8 cellular contexts compared by ENCODE assay signal in genomic region chr15:56918046-56918906, GRCh38. TPM values are rescaled to one million over a fixed set of nuclear protein-coding genes. Genes with fewer than 3 reads are reported as not detected.
A peak's percentile ranks its signal among the peaks of the same experiment; 100 is the strongest.
DNase-seq lines count a peak whose midpoint lies in the region; TF ChIP-seq lines count a peak whose summit lies in the region.

Gene TCF12 (plus strand): TSS chr15:56918644. CDS start chr15:56919914, 1,270 bp downstream.

- peaks cover 5% of the 10 kb centered on the region for H3K36me3 ChIP-seq in suprapubic skin

- POLR2A ChIA-PET in HEK293T (lab: Yijun Ruan, JAX), result interaction anchor here (1.3 to 1.4 kb wide), 2 partner anchors 17 to 31 kb away, joined by 3 to 24 read pairs; no protein-coding TSS in a partner anchor

- CTCF ChIA-PET in HEK293T (lab: Yijun Ruan, JAX), result interaction anchor here (0.6 to 1.2 kb wide), 4 partner anchors 20 to 354 kb away, joined by 3 to 4 read pairs (median 3); no protein-coding TSS in a partner anchor
- CTCF ChIA-PET in activated naive CD4-positive, alpha-beta T cell treated with anti-CD3 and anti-CD28 coated beads for 36 hours (lab: Charles Lee), result interaction anchor here (0.6 to 1.8 kb wide), 9 partner anchors 8 to 1630 kb away, joined by 3 to 8 read pairs (median 4); no protein-coding TSS in a partner anchor

- no peaks in the 10 kb centered on the region for H3K27me3 ChIP-seq in suprapubic skin

- H3K4me1 ChIP-seq in suprapubic skin, result peaks cover 40% of the 10 kb centered on the region

- peak within 1 kb of the TSS; percentile 100 for H3K27ac ChIP-seq in suprapubic skin

- H3K27ac Mint-ChIP-seq in activated naive CD4-positive, alpha-beta T cell treated with anti-CD3 and anti-CD28 coated beads for 36 hours, result peak within 1 kb of the TSS; percentile 93

- peak within 1 kb of the TSS; percentile 96 for H3K4me3 Mint-ChIP-seq in activated naive CD4-positive, alpha-beta T cell treated with anti-CD3 and anti-CD28 coated beads for 36 hours

- 0% methylated on average over 39 of the region's 93 CpGs for WGBS in suprapubic skin

- intact Hi-C loops in activated naive CD4-positive, alpha-beta T cell treated with anti-CD3 and anti-CD28 coated beads for 36 hours (cut with micrococcal nuclease), result loop anchor here (1.0 to 5.0 kb wide), 7 partner anchors 31 to 389 kb away; partner anchors contain the start of gene ZNF280D

- no peak for TF ChIP-seq EP300 in suprapubic skin (IDR thresholded peaks at IDR 0.05)

- H3K27me3 Mint-ChIP-seq in activated naive CD4-positive, alpha-beta T cell treated with anti-CD3 and anti-CD28 coated beads for 36 hours (ENCODE audit: low read depth), result no peaks in the 10 kb centered on the region

- in situ Hi-C loops in SK-MEL-5 (cut with HindIII; ENCODE audit: low pct_unique_long_range_greater_than_20kb, low sequenced_read_pairs), result no loop called here

- H3K4me3 ChIP-seq in suprapubic skin, result peak within 1 kb of the TSS; percentile 93

- H3K4me1 Mint-ChIP-seq in activated naive CD4-positive, alpha-beta T cell treated with anti-CD3 and anti-CD28 coated beads for 36 hours (ENCODE audit: low read depth), result peaks cover 28% of the 10 kb centered on the region

- peaks cover 14% of the 10 kb centered on the region for H3K36me3 Mint-ChIP-seq in activated naive CD4-positive, alpha-beta T cell treated with anti-CD3 and anti-CD28 coated beads for 36 hours (ENCODE audit: low read depth)

- peak in 1 of 2 donors; percentile 44 for TF ChIP-seq CTCF in suprapubic skin (IDR thresholded peaks at IDR 0.05)

- DNase-seq in GM04504 (ENCODE audit: low read depth), result peak; percentile 91
- peak; percentile 75 for DNase-seq in HEK293T (ENCODE audit: extremely low spot score)
- DNase-seq in MV-4-11 (lab: John Stamatoyannopoulos, UW), result peak; percentile 83
- DNase-seq in SK-MEL-5 (ENCODE audit: low read depth, low spot score), result peak; percentile 91
- DNase-seq in activated naive CD4-positive, alpha-beta T cell treated with anti-CD3 and anti-CD28 coated beads for 36 hours, result peak; percentile 90
- peak; percentile 86 for DNase-seq in germinal center (ENCODE audit: low spot score)
- peak; percentile 50 to 97 (median 89) for DNase-seq in nucleus accumbens (lab: John Stamatoyannopoulos, UW)
- peak; percentile 96 for DNase-seq in suprapubic skin (ENCODE audit: low spot score in 2 of 2)

- TF ChIP-seq POLR2A in suprapubic skin (IDR thresholded peaks at IDR 0.05), result peak in 1 of 2 donors; percentile 63

- H3K9me3 Mint-ChIP-seq in activated naive CD4-positive, alpha-beta T cell treated with anti-CD3 and anti-CD28 coated beads for 36 hours, result no peaks in the 10 kb centered on the region

- no peaks in the 10 kb centered on the region for H3K9me3 ChIP-seq in suprapubic skin

TF ChIP-seq in HEK293T, 16 proteins besides CTCF, POLR2A, EP300 and RAD21:
- TF ChIP-seq FOXM1 (IDR thresholded peaks at IDR 0.05; ENCODE audit: borderline replicate concordance) (no peak), L3MBTL2 (conservative IDR thresholded peaks at IDR 0.05) (peak; percentile 89), ZNF384 (IDR thresholded peaks at IDR 0.05) (peak; percentile 13; the same call in 1 of the 2 replicates), HDGF (IDR thresholded peaks at IDR 0.05; ENCODE audit: borderline replicate concordance) (no peak), CTBP1 (IDR thresholded peaks at IDR 0.05; ENCODE audit: borderline replicate concordance) (0 out of 2 replicates have a peak, but pooled peaks have one; percentile 26)

RNA-seq across cellular contexts. Expression of gene TCF12, which starts in this region (rescaled TPM):
- 77.9 and 90.2 TPM in 2 replicates for total RNA-seq in SK-MEL-5 (2014; rRNA removed; shearing (Covaris generic))
- polyA plus RNA-seq in SK-MEL-5 (2015; cell fraction: cytosol; rRNA removed), result 45.8 and 65.5 TPM in 2 replicates
- polyA plus RNA-seq in SK-MEL-5 (2015; cell fraction: nucleus; rRNA removed), result 30.4 and 41.2 TPM in 2 replicates
- total RNA-seq in activated naive CD4-positive, alpha-beta T cell treated with anti-CD3 and anti-CD28 coated beads for 36 hours, result 10 to 100 TPM; 65.7 to 70.7 TPM
- 100 to 1,000 TPM in 2 of 4 donors, 10 to 100 TPM in 2; 91.3 to 118 (median 105) TPM for total RNA-seq in suprapubic skin

Comparison
In these comparisons a context has a peak if more than half of its experiments do, and no peak if none do; other contexts are left out.
1. Peak in every context shown above with its lines: DNase-seq, H3K4me3 ChIP-seq and H3K27ac ChIP-seq.